Comparison of ENCODE assay signal across 7 cellular contexts in genomic region chr6:112535816-112536215, GRCh38.
"Had no signal": no experiment of that assay in that cellular context is flagged by ENCODE, and none has a peak within 500 bp of the region (broad histone marks: within the 10 kb centered on the region; RNA-seq: fewer than 3 reads in every experiment).

No MANE protein-coding gene starts in this region.

- ATAC-seq: HepG2 had no signal

- DNase-seq: IMR-90, KBM-7, KG1 had no signal

- H3K9ac ChIP-seq: KMS-11 had no signal

- H3K27ac ChIP-seq: HL-60, KMS-11 had no signal

- FAIRE-seq: HepG2, HTR-8/SVneo had no signal

- H3K4me2 ChIP-seq: KMS-11 had no signal
